Comparison of ENCODE assay signal across 17 cellular contexts in the genomic region with DNA sequence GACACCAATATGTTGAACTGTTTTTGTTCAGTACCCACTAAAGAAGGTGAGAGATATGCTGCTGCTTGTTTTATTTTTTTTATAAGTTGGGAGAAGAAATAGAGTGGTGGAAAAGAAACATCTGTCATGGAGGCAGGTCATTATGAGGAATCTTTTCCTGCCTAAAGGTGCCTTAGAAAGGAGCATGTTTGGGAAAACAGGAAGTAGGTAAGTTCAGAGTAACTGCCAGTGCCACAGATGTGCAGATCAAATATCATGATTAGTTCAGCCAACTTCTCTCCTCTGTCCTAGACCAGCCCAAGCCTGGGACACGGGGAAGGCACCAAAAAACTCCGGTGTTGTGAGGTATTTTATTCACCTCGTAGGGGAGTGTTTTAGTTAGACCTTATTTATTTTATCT.
"Had no signal": no experiment of that assay in that cellular context is flagged by ENCODE, and none has a peak within 500 bp of the region (broad histone marks: within the 10 kb centered on the region; RNA-seq: fewer than 3 reads in every experiment).

No MANE protein-coding gene starts in this region.

- DNase-seq: activated CD4-positive, alpha-beta T cell treated with anti-CD3 and anti-CD28 coated beads for 48 hours; activated effector memory CD4-positive, alpha-beta T cell treated with Interleukin-2 at 50 U/mL for 16 hours; amygdala; dermis blood vessel endothelial cell; erythroblast; hypothalamus; lower lobe of right lung; naive thymus-derived CD4-positive, alpha-beta T cell; right cardiac atrium; stimulated activated CD4-positive, alpha-beta T cell treated with anti-CD3 and anti-CD28 coated beads, Interleukin-2, amount 100 ng/mL, for 24 hours; stimulated activated naive CD4-positive, alpha-beta T cell treated with Interleukin-2 at 50 U/mL for 16 hours; T1000; WERI-Rb-1 had no signal

- H3K4me1 ChIP-seq: breast epithelium, lower lobe of right lung had no signal

- H3K27ac Mint-ChIP-seq: activated naive CD8-positive, alpha-beta T cell; type B pancreatic cell had no signal

- H3K4me3 Mint-ChIP-seq: activated naive CD8-positive, alpha-beta T cell; type B pancreatic cell had no signal

- H3K27me3 ChIP-seq: breast epithelium, neutrophil had no signal

- H3K9me3 ChIP-seq: breast epithelium, lower lobe of right lung, neutrophil had no signal

- ATAC-seq: lower lobe of right lung; naive thymus-derived CD4-positive, alpha-beta T cell; right cardiac atrium had no signal

- H3K27me3 Mint-ChIP-seq: activated naive CD8-positive, alpha-beta T cell; naive thymus-derived CD4-positive, alpha-beta T cell; type B pancreatic cell had no signal

- H3K36me3 ChIP-seq: breast epithelium had no signal

- H3K27ac ChIP-seq: breast epithelium, lower lobe of right lung, neutrophil, WERI-Rb-1 had no signal

- H3K4me3 ChIP-seq: breast epithelium, lower lobe of right lung had no signal
